ENCODE assay signal across 23 cellular contexts in genomic region chr9:133590231-133590855, GRCh38. TPM values are rescaled to one million over a fixed set of nuclear protein-coding genes. Genes with fewer than 3 reads are reported as not detected.
DNase-seq lines count a peak whose midpoint lies in the region; FAIRE-seq lines count a peak whose summit lies in the region.
"Had no signal": no experiment of that assay in that cellular context is flagged by ENCODE, and none has a peak within 500 bp of the region (broad histone marks: within the 10 kb centered on the region; RNA-seq: fewer than 3 reads in every experiment).

No MANE protein-coding gene starts in this region.

- peak overlapping the region; percentile 6; the same call in 1 of the 2 replicates for H3K9ac ChIP-seq in BLaER1
- H3K9ac ChIP-seq in BLaER1 treated with 17β-estradiol and CSF1 and Interleukin-3, amounts not matched to agents 10 nM and 100 nM, result peak overlapping the region in 3 of 11 experiments; percentile 31 to 56 (median 50); a peak in 3 of 22 replicates

- peaks cover 8% of the 10 kb centered on the region; the same call in 1 of the 2 replicates for H3K9me3 ChIP-seq in BLaER1
- peaks cover 6 to 11% (median 9%) of the 10 kb centered on the region in 11 experiments; a peak in 18 of 22 replicates for H3K9me3 ChIP-seq in BLaER1 treated with 17β-estradiol and CSF1 and Interleukin-3, amounts not matched to agents 10 nM and 100 nM (replicated peaks in 1 of 11)
- H3K9me3 ChIP-seq in SJCRH30 (replicated peaks), result no peaks in the 10 kb centered on the region
- H3K9me3 ChIP-seq: BE2C had no signal

- H3K36me3 ChIP-seq in BLaER1, result no peaks in the 10 kb centered on the region
- no peaks in the 10 kb centered on the region for H3K36me3 ChIP-seq in BLaER1 treated with 17β-estradiol and CSF1 and Interleukin-3, amounts not matched to agents 10 nM and 100 nM
- no peaks in the 10 kb centered on the region for H3K36me3 ChIP-seq in SJCRH30

- no peaks in the 10 kb centered on the region for H3K27me3 ChIP-seq in BLaER1
- H3K27me3 ChIP-seq in BLaER1 treated with 17β-estradiol and CSF1 and Interleukin-3, amounts not matched to agents 10 nM and 100 nM, result peaks cover 0 to 16% (median 0%) of the 10 kb centered on the region in 11 experiments; a peak in 7 of 22 replicates
- no peaks in the 10 kb centered on the region for H3K27me3 ChIP-seq in SJCRH30
- H3K27me3 ChIP-seq: BE2C had no signal

- FAIRE-seq in RCC 7860 (lab: Jason Lieb, UNC), result no peak
- FAIRE-seq: A204.1, GM12878 had no signal

- H3K4me3 ChIP-seq in BLaER1 (no peak overlapping the region), SJCRH30 (no peak overlapping the region)
- no peak overlapping the region for H3K4me3 ChIP-seq in BLaER1 treated with 17β-estradiol and CSF1 and Interleukin-3, amounts not matched to agents 10 nM and 100 nM
- H3K4me3 ChIP-seq: GM12878 had no signal

- no peaks in the 10 kb centered on the region for H4K20me1 ChIP-seq in BLaER1
- H4K20me1 ChIP-seq in BLaER1 treated with 17β-estradiol and CSF1 and Interleukin-3, amounts not matched to agents 10 nM and 100 nM, result peaks cover 0 to 33% (median 0%) of the 10 kb centered on the region in 11 experiments; a peak in 4 of 22 replicates

- H3K27ac ChIP-seq in BLaER1 (peak overlapping the region; percentile 56), SJCRH30 (peak overlapping the region; percentile 60)
- H3K27ac ChIP-seq in BLaER1 treated with 17β-estradiol and CSF1 and Interleukin-3, amounts not matched to agents 10 nM and 100 nM, result peak overlapping the region in 2 of 11 experiments; percentile 44; a peak in 4 of 22 replicates
- H3K27ac ChIP-seq: HL-60 had no signal

- peak overlapping the region; percentile 74 for H3K4me2 ChIP-seq in BLaER1
- peak overlapping the region in 9 of 11 experiments; percentile 24 to 84 (median 68); a peak in 16 of 22 replicates for H3K4me2 ChIP-seq in BLaER1 treated with 17β-estradiol and CSF1 and Interleukin-3, amounts not matched to agents 10 nM and 100 nM

- DNase-seq in SJCRH30 (peak; percentile 91 to 95), myocyte (ENCODE audit: low read depth) (peak; percentile 63), SIG-M5 treated with dmso at 0.1 percent for 504 hours (lab: John Stamatoyannopoulos, UW; ENCODE audit: unreplicated experiment) (no peak), SW 1271 (lab: John Stamatoyannopoulos, UW) (no peak), RCC 7860 (ENCODE audit: low spot score) (no peak)
- DNase-seq: ACHN; BE2C; Calu3; CD8-positive, alpha-beta T cell; DND-41; EL; GOT3; H9; KBM-7 had no signal

- peaks cover 57% of the 10 kb centered on the region for H3K4me1 ChIP-seq in BLaER1
- peaks cover 12 to 57% (median 47%) of the 10 kb centered on the region in 10 experiments for H3K4me1 ChIP-seq in BLaER1 treated with 17β-estradiol and CSF1 and Interleukin-3, amounts not matched to agents 10 nM and 100 nM
- H3K4me1 ChIP-seq in SJCRH30, result peaks cover 27% of the 10 kb centered on the region

RNA-seq across cellular contexts. Expression of gene FAM163B, which starts 18.8 kb away (rescaled TPM):
- total RNA-seq in SJCRH30 (2014; rRNA removed; shearing (Covaris generic)), result 2.5 and 3.4 TPM in 2 replicates
- total RNA-seq in myocyte, result not detected in 2 replicates
- polyA plus RNA-seq in myocyte (2012), result not detected
- total RNA-seq: Calu3; CD8-positive, alpha-beta T cell; G401; GM12878; HT1080 had no signal
- polyA plus RNA-seq: CD14-positive monocyte, GM12878, IgD-negative memory B cell had no signal

RNA-seq across cellular contexts. Expression of gene DBH, which starts 45.8 kb away (rescaled TPM):
- total RNA-seq in SJCRH30 (2014; rRNA removed; shearing (Covaris generic)), result 2.2 and 2.5 TPM in 2 replicates
- total RNA-seq in myocyte, result 0.16 and 1.5 TPM in 2 replicates
- 2.0 TPM for polyA plus RNA-seq in myocyte (2012)
- total RNA-seq: Calu3, G401, GM12878, H9, HT1080 had no signal
- polyA plus RNA-seq: CD14-positive monocyte, GM12878, IgD-negative memory B cell had no signal

RNA-seq across cellular contexts. Expression of gene ADAMTSL2, which starts 55.8 kb away (rescaled TPM):
- total RNA-seq in SJCRH30 (2014; rRNA removed; shearing (Covaris generic)), result 3.3 and 3.5 TPM in 2 replicates
- 4.7 and 8.1 TPM in 2 replicates for total RNA-seq in myocyte
- 8.8 TPM for polyA plus RNA-seq in myocyte (2012)
- total RNA-seq: G401, GM12878, HT1080 had no signal
- polyA plus RNA-seq: CD14-positive monocyte, IgD-negative memory B cell had no signal

Comparison
In these comparisons a context has a peak if more than half of its experiments do, and no peak if none do; other contexts are left out.
1. DNase-seq: peak in SJCRH30 (2 of 2) and myocyte (single experiment); none in SIG-M5 treated with dmso at 0.1 percent for 504 hours (single experiment), SW 1271 (0 of 2) and RCC 7860 (single experiment).